ENCODE assay signal across 11 cellular contexts in genomic region chr2:240960963-240961876, GRCh38. TPM values are rescaled to one million over a fixed set of nuclear protein-coding genes. Genes with fewer than 3 reads are reported as not detected.
DNase-seq lines count a peak whose midpoint lies in the region; ATAC-seq and TF ChIP-seq lines count a peak whose summit lies in the region.
"Had no signal": no experiment of that assay in that cellular context is flagged by ENCODE, and none has a peak within 500 bp of the region (broad histone marks: within the 10 kb centered on the region; RNA-seq: fewer than 3 reads in every experiment).

No MANE protein-coding gene starts in this region.

- H3K4me1 ChIP-seq in DND-41 (ENCODE audit: insufficient read depth, low read length) (no peaks in the 10 kb centered on the region), NT2/D1 (ENCODE audit: insufficient read depth, insufficient read length) (peaks cover 42% of the 10 kb centered on the region)

- H3K36me3 ChIP-seq in DND-41 (ENCODE audit: insufficient read depth, low read length) (no peaks in the 10 kb centered on the region), NT2/D1 (ENCODE audit: insufficient read depth, insufficient read length, low read length) (no peaks in the 10 kb centered on the region)

- H4K20me1 ChIP-seq in DND-41 (ENCODE audit: insufficient read depth, low read length), result no peaks in the 10 kb centered on the region

- peak; percentile 0 for DNase-seq in DND-41
- no peak for DNase-seq in NT2/D1 (ENCODE audit: low read depth, low spot score)
- peak; percentile 43 for DNase-seq in fibroblast of peridontal ligament (ENCODE audit: extremely low read depth)
- DNase-seq in progenitor cell of endocrine pancreas (ENCODE audit: low spot score, unreplicated experiment), result peak; percentile 9
- no peak for DNase-seq in NCI-H2029 (lab: John Stamatoyannopoulos, UW)
- DNase-seq in activated naive CD4-positive, alpha-beta T cell treated with anti-CD3 and anti-CD28 coated beads for 36 hours, result no peak

- intact Hi-C loops in activated naive CD4-positive, alpha-beta T cell treated with anti-CD3 and anti-CD28 coated beads for 36 hours (cut with micrococcal nuclease), result no loop called here

- TF ChIP-seq CTCF in DND-41 (IDR thresholded peaks at IDR 0.05; ENCODE audit: borderline replicate concordance, extremely low read depth, low read length, poor library complexity, severe bottlenecking) (no peak), progenitor cell of endocrine pancreas (IDR thresholded peaks at IDR 0.05; ENCODE audit: unreplicated experiment) (no peak)

- no peak overlapping the region for H3K9ac ChIP-seq in DND-41 (ENCODE audit: low read depth, low read length)
- peak overlapping the region; percentile 74 for H3K9ac ChIP-seq in NT2/D1 (ENCODE audit: insufficient read length, low read depth)

- no peaks in the 10 kb centered on the region for H3K9me3 Mint-ChIP-seq in progenitor cell of endocrine pancreas (ENCODE audit: low read depth)
- no peaks in the 10 kb centered on the region for H3K9me3 Mint-ChIP-seq in activated naive CD4-positive, alpha-beta T cell treated with anti-CD3 and anti-CD28 coated beads for 36 hours

- H3K4me3 Mint-ChIP-seq in progenitor cell of endocrine pancreas (ENCODE audit: low read depth), result no peak overlapping the region
- no peak overlapping the region for H3K4me3 Mint-ChIP-seq in activated naive CD4-positive, alpha-beta T cell treated with anti-CD3 and anti-CD28 coated beads for 36 hours

- no peaks in the 10 kb centered on the region for H3K79me2 ChIP-seq in DND-41 (ENCODE audit: insufficient read depth, low read length)

- peak overlapping the region; percentile 74 for H3K27ac Mint-ChIP-seq in progenitor cell of endocrine pancreas
- H3K27ac Mint-ChIP-seq in activated naive CD4-positive, alpha-beta T cell treated with anti-CD3 and anti-CD28 coated beads for 36 hours, result no peak overlapping the region

- no peak overlapping the region for H3K4me2 ChIP-seq in DND-41 (ENCODE audit: insufficient read depth, low read length)

- CTCF ChIA-PET in activated naive CD4-positive, alpha-beta T cell treated with anti-CD3 and anti-CD28 coated beads for 36 hours (lab: Charles Lee), result no interaction called here

- no peak overlapping the region for H3K4me3 ChIP-seq in DND-41 (ENCODE audit: low read depth in 1 of 2, low read length in 2 of 2)
- H3K4me3 ChIP-seq in NT2/D1 (ENCODE audit: insufficient read length, low read depth), result no peak overlapping the region

- H3K27me3 Mint-ChIP-seq in progenitor cell of endocrine pancreas, result no peaks in the 10 kb centered on the region
- H3K27me3 Mint-ChIP-seq in activated naive CD4-positive, alpha-beta T cell treated with anti-CD3 and anti-CD28 coated beads for 36 hours (ENCODE audit: low read depth), result no peaks in the 10 kb centered on the region

- peaks cover 9% of the 10 kb centered on the region for H3K4me1 Mint-ChIP-seq in progenitor cell of endocrine pancreas (ENCODE audit: low read depth)
- no peaks in the 10 kb centered on the region for H3K4me1 Mint-ChIP-seq in activated naive CD4-positive, alpha-beta T cell treated with anti-CD3 and anti-CD28 coated beads for 36 hours (ENCODE audit: low read depth)

- H3K27me3 ChIP-seq in DND-41 (ENCODE audit: insufficient read depth, low read length, poor library complexity) (no peaks in the 10 kb centered on the region), NT2/D1 (ENCODE audit: insufficient read depth, insufficient read length) (peaks cover 3% of the 10 kb centered on the region)

- no peak overlapping the region for H2AFZ ChIP-seq in DND-41 (ENCODE audit: low read depth, low read length)

- ATAC-seq in DND-41 (ENCODE audit: insufficient read depth, low read depth) (no peak), GM18519 (IDR thresholded peaks at IDR 0.05; ENCODE audit: low FRiP score, unreplicated experiment) (no peak), HG02610 (IDR thresholded peaks at IDR 0.05; ENCODE audit: unreplicated experiment) (no peak)

- no peaks in the 10 kb centered on the region for H3K36me3 Mint-ChIP-seq in progenitor cell of endocrine pancreas (ENCODE audit: insufficient read depth)
- no peaks in the 10 kb centered on the region for H3K36me3 Mint-ChIP-seq in activated naive CD4-positive, alpha-beta T cell treated with anti-CD3 and anti-CD28 coated beads for 36 hours (ENCODE audit: low read depth)

- H3K9me3 ChIP-seq in DND-41 (ENCODE audit: insufficient read depth, low read length, severe bottlenecking), result no peaks in the 10 kb centered on the region
- no peaks in the 10 kb centered on the region for H3K9me3 ChIP-seq in NT2/D1 (ENCODE audit: insufficient read depth, low read length)

- H3K27ac ChIP-seq in DND-41 (ENCODE audit: low read length), result no peak overlapping the region
- H3K27ac ChIP-seq: C4-2B had no signal

RNA-seq across cellular contexts. Expression of gene SNED1, which starts 37.2 kb away (rescaled TPM):
- 2.2 and 2.5 TPM in 2 replicates for total RNA-seq in progenitor cell of endocrine pancreas
- total RNA-seq in activated naive CD4-positive, alpha-beta T cell treated with anti-CD3 and anti-CD28 coated beads for 36 hours, result under 1 TPM; 0.35 to 0.60 TPM

RNA-seq across cellular contexts. Expression of gene CROCC2, which starts 55.1 kb away (rescaled TPM):
- 0.36 and 0.40 TPM in 2 replicates for total RNA-seq in progenitor cell of endocrine pancreas
- total RNA-seq in activated naive CD4-positive, alpha-beta T cell treated with anti-CD3 and anti-CD28 coated beads for 36 hours, result not detected
- total RNA-seq: H4, NCI-H460 had no signal

Comparison
In these comparisons a context has a peak if more than half of its experiments do, and no peak if none do; other contexts are left out.
1. DNase-seq: peak in DND-41 (single experiment), fibroblast of peridontal ligament (single experiment) and progenitor cell of endocrine pancreas (single experiment); none in NT2/D1 (single experiment), NCI-H2029 (single experiment) and activated naive CD4-positive, alpha-beta T cell treated with anti-CD3 and anti-CD28 coated beads for 36 hours (single experiment).